Comparison of ENCODE assay signal across 10 cellular contexts in the genomic region with DNA sequence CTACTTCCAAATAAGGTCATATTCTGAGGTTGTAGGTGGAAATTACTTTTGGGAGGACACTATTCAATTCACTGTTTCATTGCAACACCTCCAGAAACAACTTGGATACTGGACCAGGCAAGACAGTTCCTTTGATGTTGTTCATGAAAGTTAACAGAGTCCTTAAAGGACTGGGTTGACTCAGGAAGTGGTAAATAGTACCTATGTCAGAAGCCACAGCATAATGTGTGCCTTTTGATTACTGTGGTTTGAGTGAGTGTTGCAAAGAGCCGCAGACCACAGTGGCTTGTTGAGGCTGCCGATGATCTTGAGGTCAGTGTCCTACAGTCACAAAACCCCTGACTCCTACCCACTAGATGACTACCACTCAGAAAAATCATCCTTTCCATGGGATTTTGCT. TPM values are rescaled to one million over a fixed set of nuclear protein-coding genes. Genes with fewer than 3 reads are reported as not detected.
A peak's percentile ranks its signal among the peaks of the same experiment; 100 is the strongest.
DNase-seq lines count a peak whose midpoint lies in the region; ATAC-seq and TF ChIP-seq lines count a peak whose summit lies in the region.
"Had no signal": no experiment of that assay in that cellular context is flagged by ENCODE, and none has a peak within 500 bp of the region (broad histone marks: within the 10 kb centered on the region; RNA-seq: fewer than 3 reads in every experiment).

No MANE protein-coding gene starts in this region.

- no peak overlapping the region for H2AFZ ChIP-seq in neural progenitor cell (replicated peaks)

- H3K27ac Mint-ChIP-seq in activated CD4-positive, alpha-beta memory T cell treated with anti-CD3 and anti-CD28 coated beads, Interleukin-2, amount 10 ng/mL, durations not matched to agents 7 days and 5 days: peak overlapping the region; percentile 27
- no peak overlapping the region for H3K27ac Mint-ChIP-seq in neural progenitor cell
- H3K27ac Mint-ChIP-seq: B cell had no signal

- no peaks in the 10 kb centered on the region for H3K27me3 ChIP-seq in neural progenitor cell

- H3K4me3 Mint-ChIP-seq in activated CD4-positive, alpha-beta memory T cell treated with anti-CD3 and anti-CD28 coated beads, Interleukin-2, amount 10 ng/mL, durations not matched to agents 7 days and 5 days: no peak overlapping the region
- no peak overlapping the region for H3K4me3 Mint-ChIP-seq in neural progenitor cell
- H3K4me3 Mint-ChIP-seq: B cell had no signal

- CTCF ChIA-PET in activated CD4-positive, alpha-beta memory T cell treated with anti-CD3 and anti-CD28 coated beads, Interleukin-2, amount 10 ng/mL, durations not matched to agents 7 days and 5 days (lab: Charles Lee): interaction anchor here (0.6 kb wide), 1 partner anchor 695 kb away, joined by 3 read pairs; no protein-coding TSS in a partner anchor

- no peaks in the 10 kb centered on the region for H3K36me3 ChIP-seq in neural progenitor cell

- H3K9ac ChIP-seq in neural progenitor cell: no peak overlapping the region

- H3K4me1 Mint-ChIP-seq in activated CD4-positive, alpha-beta memory T cell treated with anti-CD3 and anti-CD28 coated beads, Interleukin-2, amount 10 ng/mL, durations not matched to agents 7 days and 5 days: peaks cover 17% of the 10 kb centered on the region
- no peaks in the 10 kb centered on the region for H3K4me1 Mint-ChIP-seq in neural progenitor cell
- H3K4me1 Mint-ChIP-seq: B cell had no signal

- peak; percentile 30 to 61 (median 46) for DNase-seq in stimulated activated CD4-positive, alpha-beta T cell treated with anti-CD3 and anti-CD28 coated beads, Interleukin-12 subunit alpha, Interleukin-12 subunit beta, amount 100 ng/mL, for 48 hours (ENCODE audit: low read depth in 2 of 3, low spot score in 1 of 3)
- no peak for DNase-seq in stimulated activated CD4-positive, alpha-beta T cell treated with anti-CD3 and anti-CD28 coated beads, Interleukin-12 subunit alpha, Interleukin-12 subunit beta, amount 100 ng/mL, for 4 hours
- peak; percentile 84 for DNase-seq in activated CD4-positive, alpha-beta memory T cell treated with anti-CD3 and anti-CD28 coated beads, Interleukin-2, amount 10 ng/mL, durations not matched to agents 7 days and 5 days
- DNase-seq in stimulated activated CD4-positive, alpha-beta T cell treated with anti-CD3 and anti-CD28 coated beads, Interleukin-15, amount 100 ng/mL, for 24 hours: peak; percentile 66
- DNase-seq in foreskin melanocyte (no peak), neural progenitor cell (ENCODE audit: low spot score) (no peak), epidermal melanocyte (ENCODE audit: insufficient read length, low spot score) (no peak)

- no peaks in the 10 kb centered on the region for H3K79me2 ChIP-seq in neural progenitor cell (ENCODE audit: low read depth)

- H3K36me3 Mint-ChIP-seq in activated CD4-positive, alpha-beta memory T cell treated with anti-CD3 and anti-CD28 coated beads, Interleukin-2, amount 10 ng/mL, durations not matched to agents 7 days and 5 days (ENCODE audit: low read depth): peaks cover 7% of the 10 kb centered on the region
- H3K36me3 Mint-ChIP-seq in neural progenitor cell: no peaks in the 10 kb centered on the region

- no peak overlapping the region for H3K4me3 ChIP-seq in neural progenitor cell

- no peaks in the 10 kb centered on the region for H3K9me3 ChIP-seq in neural progenitor cell (ENCODE audit: low read depth)

- peaks cover 72% of the 10 kb centered on the region for H3K27me3 Mint-ChIP-seq in activated CD4-positive, alpha-beta memory T cell treated with anti-CD3 and anti-CD28 coated beads, Interleukin-2, amount 10 ng/mL, durations not matched to agents 7 days and 5 days
- H3K27me3 Mint-ChIP-seq in neural progenitor cell (ENCODE audit: insufficient read depth, low read depth): peaks cover 2% of the 10 kb centered on the region

- no peaks in the 10 kb centered on the region for H3K9me3 Mint-ChIP-seq in activated CD4-positive, alpha-beta memory T cell treated with anti-CD3 and anti-CD28 coated beads, Interleukin-2, amount 10 ng/mL, durations not matched to agents 7 days and 5 days
- no peaks in the 10 kb centered on the region for H3K9me3 Mint-ChIP-seq in neural progenitor cell

- H3F3A ChIP-seq in neural progenitor cell (ENCODE audit: low read depth): no peaks in the 10 kb centered on the region

- no peak for TF ChIP-seq CTCF in neural progenitor cell (IDR thresholded peaks at IDR 0.05)

- peak; percentile 97 for ATAC-seq in HG03558 (IDR thresholded peaks at IDR 0.05; ENCODE audit: extremely low read depth, unreplicated experiment)

- H3K27ac ChIP-seq in neural progenitor cell: no peak overlapping the region

- H3K4me2 ChIP-seq in neural progenitor cell: no peak overlapping the region

- no peaks in the 10 kb centered on the region for H4K20me1 ChIP-seq in neural progenitor cell (ENCODE audit: low read depth)

- no peaks in the 10 kb centered on the region for H3K4me1 ChIP-seq in neural progenitor cell

- POLR2A ChIA-PET in activated CD4-positive, alpha-beta memory T cell treated with anti-CD3 and anti-CD28 coated beads, Interleukin-2, amount 10 ng/mL, durations not matched to agents 7 days and 5 days (lab: Charles Lee): interaction anchor here (1.0 kb wide), 1 partner anchor 10 kb away, joined by 4 read pairs; no protein-coding TSS in a partner anchor

RNA-seq across cellular contexts. Expression of a gene that starts 10.9 kb away (rescaled TPM):
- not detected for total RNA-seq in activated CD4-positive, alpha-beta memory T cell treated with anti-CD3 and anti-CD28 coated beads, Interleukin-2, amount 10 ng/mL, durations not matched to agents 7 days and 5 days
- total RNA-seq in neural progenitor cell (ENCODE audit: low replicate concordance): not detected in 2 replicates
- total RNA-seq: activated CD8-positive, alpha-beta memory T cell treated with anti-CD3 and anti-CD28 coated beads for 36 hours; B cell had no signal

Comparison
In these comparisons a context has a peak if more than half of its experiments do, and no peak if none do; other contexts are left out.
1. DNase-seq: peak in stimulated activated CD4-positive, alpha-beta T cell treated with anti-CD3 and anti-CD28 coated beads, Interleukin-12 subunit alpha, Interleukin-12 subunit beta, amount 100 ng/mL, for 48 hours (3 of 3), activated CD4-positive, alpha-beta memory T cell treated with anti-CD3 and anti-CD28 coated beads, Interleukin-2, amount 10 ng/mL, durations not matched to agents 7 days and 5 days (single experiment) and stimulated activated CD4-positive, alpha-beta T cell treated with anti-CD3 and anti-CD28 coated beads, Interleukin-15, amount 100 ng/mL, for 24 hours (single experiment); none in stimulated activated CD4-positive, alpha-beta T cell treated with anti-CD3 and anti-CD28 coated beads, Interleukin-12 subunit alpha, Interleukin-12 subunit beta, amount 100 ng/mL, for 4 hours (single experiment), foreskin melanocyte (single experiment), neural progenitor cell (single experiment) and epidermal melanocyte (single experiment).